29 cellular contexts compared by ENCODE assay signal in the genomic region with DNA sequence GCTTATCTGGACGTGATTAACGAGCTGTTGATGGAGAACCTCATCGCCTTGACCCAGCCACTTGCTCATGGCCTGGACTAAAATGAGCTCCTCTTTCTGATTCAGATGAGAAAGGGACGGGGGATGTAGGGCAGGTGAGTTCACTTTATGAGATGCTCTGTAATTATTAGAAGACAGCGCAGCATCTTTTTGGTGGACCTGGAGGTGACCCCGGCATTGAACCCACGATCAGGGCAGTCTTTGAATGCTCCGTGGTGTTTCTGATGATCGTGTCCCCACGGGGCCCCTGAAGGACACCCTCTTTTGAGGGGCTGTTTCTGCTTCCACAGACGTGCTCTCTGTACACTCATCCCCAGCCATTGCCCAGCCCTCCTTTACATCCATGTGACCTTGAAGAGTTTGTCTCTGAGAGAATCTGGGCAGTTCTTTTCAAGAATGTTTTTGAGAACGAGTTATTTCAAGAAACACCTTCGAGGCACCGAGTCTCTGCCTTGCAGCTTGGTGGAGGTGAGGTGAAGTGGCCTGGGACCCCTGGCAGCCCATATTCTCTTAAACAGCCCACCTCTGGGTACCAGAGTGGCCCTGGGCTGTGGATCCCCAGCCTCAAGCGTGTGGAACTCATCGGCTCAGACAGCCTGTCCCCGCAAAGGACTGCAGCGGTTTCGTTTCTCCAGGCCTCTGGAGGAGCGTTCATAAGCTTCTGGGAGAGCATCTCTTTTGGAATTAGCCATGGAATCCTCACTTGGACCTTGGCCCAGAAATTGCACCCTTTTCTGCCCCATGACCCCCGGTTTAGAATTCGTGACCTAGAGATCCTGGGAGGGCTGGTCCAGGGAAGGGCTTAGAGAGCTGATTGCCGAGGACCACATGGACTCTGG. TPM values are rescaled to one million over a fixed set of nuclear protein-coding genes. Genes with fewer than 3 reads are reported as not detected.
DNase-seq lines count a peak whose midpoint lies in the region; ATAC-seq, FAIRE-seq and TF ChIP-seq lines count a peak whose summit lies in the region.
"Had no signal": no experiment of that assay in that cellular context is flagged by ENCODE, and none has a peak within 500 bp of the region (broad histone marks: within the 10 kb centered on the region; RNA-seq: fewer than 3 reads in every experiment).

No MANE protein-coding gene starts in this region.

- TF ChIP-seq CTCF in astrocyte (IDR thresholded peaks at IDR 0.05; ENCODE audit: insufficient read depth, low read depth, low read length): no peak
- TF ChIP-seq CTCF in MM.1S (IDR thresholded peaks at IDR 0.05; ENCODE audit: low read length): no peak

- H4K20me1 ChIP-seq in BLaER1: peaks cover 90% of the 10 kb centered on the region
- H4K20me1 ChIP-seq in astrocyte (ENCODE audit: insufficient read depth, low read length): peaks cover 99% of the 10 kb centered on the region
- H4K20me1 ChIP-seq in MM.1S (ENCODE audit: insufficient read depth, low read length): no peaks in the 10 kb centered on the region

- peak overlapping the region; percentile 62 for H3K27ac Mint-ChIP-seq in astrocyte (ENCODE audit: unreplicated experiment)
- H3K27ac Mint-ChIP-seq: activated CD4-positive, alpha-beta memory T cell treated with anti-CD3 and anti-CD28 coated beads, Interleukin-2, amount 10 ng/mL, durations not matched to agents 7 days and 5 days; activated naive CD4-positive, alpha-beta T cell treated with anti-CD3 and anti-CD28 coated beads, Interleukin-2, amount 10 ng/mL, durations not matched to agents 7 days and 5 days; activated T-helper 1 cell treated with anti-CD3 and anti-CD28 coated beads, Interleukin-12 subunit alpha, Interleukin-12 subunit beta, Interleukin-2, Interleukin-4 antibody, amounts not matched to agents 30 ng/mL and 10 ng/mL and 1 ng/mL, durations not matched to agents 14 hours and 24 hours and 36 hours; progenitor cell of endocrine pancreas; stimulated activated naive B cell treated with anti-CD40 and anti-IgM and Interleukin-4, amounts not matched to agents 10 μg/mL and 1 μg/mL and 100 μg/mL, for 72 hours had no signal

- intact Hi-C loops in right cardiac atrium (cut with DNase I): loop anchor here in 2 of 4 donors (10.0 kb wide), 3 partner anchors 53 to 723 kb away; no protein-coding TSS in a partner anchor

- H3K27ac ChIP-seq in BLaER1 (no peak overlapping the region), astrocyte (ENCODE audit: low read depth, low read length) (peak overlapping the region; percentile 33), right cardiac atrium (ENCODE audit: low read length) (no peak overlapping the region), skeletal muscle tissue (ENCODE audit: low read depth, low read length) (peak overlapping the region; percentile 51), MM.1S (ENCODE audit: low read length) (no peak overlapping the region)
- H3K27ac ChIP-seq: body of pancreas, SJCRH30 had no signal

- H3K27me3 ChIP-seq in BLaER1: no peaks in the 10 kb centered on the region
- no peaks in the 10 kb centered on the region for H3K27me3 ChIP-seq in astrocyte (ENCODE audit: insufficient read depth, low read length)
- no peaks in the 10 kb centered on the region for H3K27me3 ChIP-seq in right cardiac atrium (ENCODE audit: control insufficient read depth, insufficient read depth)
- peaks cover 14 to 64% (median 17%) of the 10 kb centered on the region in 3 donors for H3K27me3 ChIP-seq in skeletal muscle tissue (ENCODE audit: control insufficient read depth in 3 of 3, insufficient read depth in 3 of 3, low read length in 3 of 3)
- peaks cover 90% of the 10 kb centered on the region for H3K27me3 ChIP-seq in MM.1S (replicated peaks; ENCODE audit: insufficient read depth, low read length)
- H3K27me3 ChIP-seq: adrenal gland, BE2C, gastroesophageal sphincter, SJCRH30 had no signal

- H2AFZ ChIP-seq in astrocyte (ENCODE audit: low read depth, low read length) (no peak overlapping the region), MM.1S (ENCODE audit: low read length) (no peak overlapping the region)

- 69% methylated on average over 23 of the region's 23 CpGs for WGBS in right cardiac atrium

- no peak for DNase-seq in astrocyte (ENCODE audit: low read depth)
- peak; percentile 7 to 54 (median 31) for DNase-seq in right cardiac atrium
- DNase-seq in NCI-H1092 (lab: John Stamatoyannopoulos, UW): no peak
- no peak for DNase-seq in occipital lobe (lab: John Stamatoyannopoulos, UW)
- DNase-seq in MM.1S: no peak
- DNase-seq: activated CD4-positive, alpha-beta memory T cell treated with anti-CD3 and anti-CD28 coated beads, Interleukin-2, amount 10 ng/mL, durations not matched to agents 7 days and 5 days; activated CD4-positive, alpha-beta T cell treated with anti-CD3 and anti-CD28 coated beads for 1 hour; activated CD8-positive, alpha-beta memory T cell treated with anti-CD3 and anti-CD28 coated beads, Interleukin-2, amount 50 U/mL, for 48 hours; activated naive CD4-positive, alpha-beta T cell treated with anti-CD3 and anti-CD28 coated beads, Interleukin-2, amount 10 ng/mL, durations not matched to agents 7 days and 5 days; BE2C; body of pancreas; CD8-positive, alpha-beta memory T cell; DMS 273 treated with DMSO at 0.1 percent for 48 hours; H7; hypothalamus; Karpas-422; MV-4-11; NCI-H748 treated with DMSO at 0.1 percent for 48 hours; SJCRH30; stimulated activated naive B cell treated with anti-CD40 and anti-IgM and Interleukin-4, amounts not matched to agents 10 μg/mL and 1 μg/mL and 100 μg/mL, for 72 hours; SW 1271 had no signal

- H3K4me3 Mint-ChIP-seq in astrocyte (ENCODE audit: unreplicated experiment): no peak overlapping the region
- H3K4me3 Mint-ChIP-seq: activated CD4-positive, alpha-beta memory T cell treated with anti-CD3 and anti-CD28 coated beads, Interleukin-2, amount 10 ng/mL, durations not matched to agents 7 days and 5 days; activated naive CD4-positive, alpha-beta T cell treated with anti-CD3 and anti-CD28 coated beads, Interleukin-2, amount 10 ng/mL, durations not matched to agents 7 days and 5 days; activated T-helper 1 cell treated with anti-CD3 and anti-CD28 coated beads, Interleukin-12 subunit alpha, Interleukin-12 subunit beta, Interleukin-2, Interleukin-4 antibody, amounts not matched to agents 30 ng/mL and 10 ng/mL and 1 ng/mL, durations not matched to agents 14 hours and 24 hours and 36 hours; CD8-positive, alpha-beta memory T cell; stimulated activated naive B cell treated with anti-CD40 and anti-IgM and Interleukin-4, amounts not matched to agents 10 μg/mL and 1 μg/mL and 100 μg/mL, for 72 hours had no signal

- H3K36me3 Mint-ChIP-seq in astrocyte (ENCODE audit: low read depth, unreplicated experiment): peaks cover 36% of the 10 kb centered on the region
- H3K36me3 Mint-ChIP-seq: activated naive CD4-positive, alpha-beta T cell treated with anti-CD3 and anti-CD28 coated beads, Interleukin-2, amount 10 ng/mL, durations not matched to agents 7 days and 5 days; CD8-positive, alpha-beta memory T cell; stimulated activated naive B cell treated with anti-CD40 and anti-IgM and Interleukin-4, amounts not matched to agents 10 μg/mL and 1 μg/mL and 100 μg/mL, for 72 hours had no signal

- H3F3A ChIP-seq in MM.1S (ENCODE audit: insufficient read depth, low read length): no peaks in the 10 kb centered on the region

- H3K4me1 ChIP-seq in BLaER1 (peaks cover 25% of the 10 kb centered on the region), astrocyte (ENCODE audit: insufficient read depth, low read length) (peaks cover 23% of the 10 kb centered on the region), right cardiac atrium (ENCODE audit: control insufficient read depth, insufficient read depth, low read length) (no peaks in the 10 kb centered on the region), skeletal muscle tissue (ENCODE audit: control insufficient read depth in 3 of 3, insufficient read depth in 3 of 3, low read length in 3 of 3) (peaks cover 10 to 14% (median 13%) of the 10 kb centered on the region in 3 donors), MM.1S (ENCODE audit: low read length) (no peaks in the 10 kb centered on the region)
- H3K4me1 ChIP-seq: body of pancreas, SJCRH30 had no signal

- H3K9me3 ChIP-seq in BLaER1: no peaks in the 10 kb centered on the region
- H3K9me3 ChIP-seq in astrocyte (ENCODE audit: insufficient read depth, low read depth, low read length): no peaks in the 10 kb centered on the region
- H3K9me3 ChIP-seq in right cardiac atrium (ENCODE audit: control insufficient read depth, low read length): no peaks in the 10 kb centered on the region
- no peaks in the 10 kb centered on the region for H3K9me3 ChIP-seq in skeletal muscle tissue (ENCODE audit: control insufficient read depth in 3 of 3, low read length in 3 of 3)
- no peaks in the 10 kb centered on the region for H3K9me3 ChIP-seq in MM.1S (replicated peaks; ENCODE audit: insufficient read depth, low read length)
- H3K9me3 ChIP-seq: adrenal gland, BE2C, body of pancreas, gastroesophageal sphincter, SJCRH30 had no signal

- no peaks in the 10 kb centered on the region for H3K27me3 Mint-ChIP-seq in astrocyte (ENCODE audit: low read depth, unreplicated experiment)
- H3K27me3 Mint-ChIP-seq: progenitor cell of endocrine pancreas; stimulated activated naive B cell treated with anti-CD40 and anti-IgM and Interleukin-4, amounts not matched to agents 10 μg/mL and 1 μg/mL and 100 μg/mL, for 72 hours had no signal

- peaks cover 25% of the 10 kb centered on the region for H3K4me1 Mint-ChIP-seq in astrocyte (ENCODE audit: low read depth, unreplicated experiment)
- H3K4me1 Mint-ChIP-seq: stimulated activated naive B cell treated with anti-CD40 and anti-IgM and Interleukin-4, amounts not matched to agents 10 μg/mL and 1 μg/mL and 100 μg/mL, for 72 hours had no signal

- H3K9me2 ChIP-seq in MM.1S (replicated peaks; ENCODE audit: insufficient read depth, low read length): no peaks in the 10 kb centered on the region

- H3K4me3 ChIP-seq in BLaER1 (no peak overlapping the region), astrocyte (ENCODE audit: insufficient read depth, low read depth, low read length) (no peak overlapping the region), right cardiac atrium (ENCODE audit: low read length) (no peak overlapping the region), skeletal muscle tissue (ENCODE audit: low read length in 3 of 3) (no peak overlapping the region), MM.1S (ENCODE audit: low read length) (no peak overlapping the region)
- H3K4me3 ChIP-seq: adrenal gland, body of pancreas, gastroesophageal sphincter, GM12878, SJCRH30 had no signal

- ATAC-seq in right cardiac atrium: no peak
- ATAC-seq: body of pancreas; gastroesophageal sphincter; GM12878; Panc1; stimulated activated naive B cell treated with anti-CD40 and anti-IgM and Interleukin-4, amounts not matched to agents 10 μg/mL and 1 μg/mL and 100 μg/mL, for 72 hours had no signal

- H3K36me3 ChIP-seq in BLaER1 (peaks cover 35% of the 10 kb centered on the region), astrocyte (ENCODE audit: insufficient read depth, low read length) (peaks cover 40% of the 10 kb centered on the region), skeletal muscle tissue (ENCODE audit: control insufficient read depth in 3 of 3, insufficient read depth in 3 of 3, low read length in 3 of 3) (no peaks in the 10 kb centered on the region), MM.1S (replicated peaks; ENCODE audit: insufficient read depth, low read length) (no peaks in the 10 kb centered on the region)
- H3K36me3 ChIP-seq: adrenal gland, BE2C had no signal

- H3K9ac ChIP-seq in BLaER1 (no peak overlapping the region), astrocyte (ENCODE audit: low read length) (no peak overlapping the region), skeletal muscle tissue (ENCODE audit: low read depth in 1 of 3, low read length in 3 of 3) (no peak overlapping the region), MM.1S (ENCODE audit: low read length) (no peak overlapping the region)

- H3K9me3 Mint-ChIP-seq in astrocyte (ENCODE audit: unreplicated experiment): no peaks in the 10 kb centered on the region
- H3K9me3 Mint-ChIP-seq: activated CD4-positive, alpha-beta memory T cell treated with anti-CD3 and anti-CD28 coated beads, Interleukin-2, amount 10 ng/mL, durations not matched to agents 7 days and 5 days; activated naive CD4-positive, alpha-beta T cell treated with anti-CD3 and anti-CD28 coated beads, Interleukin-2, amount 10 ng/mL, durations not matched to agents 7 days and 5 days; activated T-helper 1 cell treated with anti-CD3 and anti-CD28 coated beads, Interleukin-12 subunit alpha, Interleukin-12 subunit beta, Interleukin-2, Interleukin-4 antibody, amounts not matched to agents 30 ng/mL and 10 ng/mL and 1 ng/mL, durations not matched to agents 14 hours and 24 hours and 36 hours; CD8-positive, alpha-beta memory T cell; stimulated activated naive B cell treated with anti-CD40 and anti-IgM and Interleukin-4, amounts not matched to agents 10 μg/mL and 1 μg/mL and 100 μg/mL, for 72 hours had no signal

- H3K4me2 ChIP-seq in BLaER1: peak overlapping the region; percentile 43
- H3K4me2 ChIP-seq in astrocyte (ENCODE audit: low read length): no peak overlapping the region
- no peak overlapping the region for H3K4me2 ChIP-seq in MM.1S (ENCODE audit: low read depth, low read length)

- FAIRE-seq in astrocyte (lab: Jason Lieb, UNC): no peak
- FAIRE-seq: GM12878 had no signal

- H3K79me2 ChIP-seq in astrocyte (ENCODE audit: insufficient read depth, low read length) (peaks cover 96% of the 10 kb centered on the region), MM.1S (ENCODE audit: low read length) (no peaks in the 10 kb centered on the region)

RNA-seq across cellular contexts. Expression of a gene that starts 50.3 kb away (rescaled TPM):
- total RNA-seq in astrocyte: 1,055 and 1,568 TPM in 2 replicates
- 10 to 100 TPM; 16.0 to 35.8 (median 26.1) TPM for total RNA-seq in right cardiac atrium
- polyA plus RNA-seq in right cardiac atrium: 15.4 TPM
- 258 TPM for total RNA-seq in skeletal muscle tissue
- total RNA-seq in occipital lobe: 4.5 TPM
- total RNA-seq: activated T-helper 1 cell treated with anti-CD3 and anti-CD28 coated beads, Interleukin-12 subunit alpha, Interleukin-12 subunit beta, Interleukin-2, Interleukin-4 antibody, amounts not matched to agents 30 ng/mL and 10 ng/mL and 1 ng/mL, durations not matched to agents 14 hours and 24 hours and 36 hours had no signal

Comparison
In these comparisons a context has a peak if more than half of its experiments do, and no peak if none do; other contexts are left out.
1. H3K27ac ChIP-seq: peak in astrocyte (single experiment) and skeletal muscle tissue (single experiment); none in BLaER1 (single experiment), right cardiac atrium (single experiment) and MM.1S (single experiment).
2. DNase-seq: peak in right cardiac atrium (3 of 3); none in astrocyte (single experiment), NCI-H1092 (single experiment), occipital lobe (single experiment) and MM.1S (single experiment).